In genomic region chr3:135564696-135565095, GRCh38 we compare ENCODE assay signal across 19 cellular contexts.
DNase-seq lines count a peak whose midpoint lies in the region; ATAC-seq lines count a peak whose summit lies in the region.
"Had no signal": no experiment of that assay in that cellular context is flagged by ENCODE, and none has a peak within 500 bp of the region (broad histone marks: within the 10 kb centered on the region; RNA-seq: fewer than 3 reads in every experiment).

No MANE protein-coding gene starts in this region.

- no peak overlapping the region for H3K27ac ChIP-seq in trophoblast cell (ENCODE audit: low read depth, low read length)
- H3K27ac ChIP-seq in naive thymus-derived CD4-positive, alpha-beta T cell (ENCODE audit: low read depth, low read length), result no peak overlapping the region
- H3K27ac ChIP-seq: 22Rv1; A549; BLaER1 treated with 17β-estradiol and CSF1 and Interleukin-3, amounts not matched to agents 10 nM and 100 nM; C4-2B had no signal

- no peak overlapping the region for H3K4me3 Mint-ChIP-seq in activated CD4-positive, alpha-beta T cell treated with anti-CD3 and anti-CD28 coated beads, Interleukin-2, amount 10 ng/mL, durations not matched to agents 7 days and 5 days
- no peak overlapping the region for H3K4me3 Mint-ChIP-seq in naive thymus-derived CD4-positive, alpha-beta T cell
- H3K4me3 Mint-ChIP-seq: B cell; CD4-positive, alpha-beta T cell; CD8-positive, alpha-beta T cell had no signal

- H2BK12ac ChIP-seq in trophoblast cell (ENCODE audit: low read length), result no peak overlapping the region

- no peak overlapping the region for H3K23ac ChIP-seq in trophoblast cell (ENCODE audit: low read length)

- H4K8ac ChIP-seq in trophoblast cell (ENCODE audit: low read depth, low read length), result no peak overlapping the region

- no peaks in the 10 kb centered on the region for H3K9me3 Mint-ChIP-seq in activated CD4-positive, alpha-beta T cell treated with anti-CD3 and anti-CD28 coated beads, Interleukin-2, amount 10 ng/mL, durations not matched to agents 7 days and 5 days
- H3K9me3 Mint-ChIP-seq in naive thymus-derived CD4-positive, alpha-beta T cell, result peaks cover 0 to 16% (median 0%) of the 10 kb centered on the region in 11 donors
- H3K9me3 Mint-ChIP-seq: CD4-positive, alpha-beta T cell; CD8-positive, alpha-beta T cell had no signal

- intact Hi-C loops in naive thymus-derived CD4-positive, alpha-beta T cell (cut with micrococcal nuclease), result no loop called here

- ATAC-seq in naive thymus-derived CD4-positive, alpha-beta T cell, result no peak
- ATAC-seq: A549; CD8-positive, alpha-beta T cell; GM12878 had no signal

- no peak overlapping the region for H4K12ac ChIP-seq in trophoblast cell (ENCODE audit: low read depth, low read length)

- no peak overlapping the region for H3K14ac ChIP-seq in trophoblast cell (ENCODE audit: low read length)

- H3K79me2 ChIP-seq in trophoblast cell (ENCODE audit: control insufficient read depth, insufficient read depth, low read length, poor library complexity), result no peaks in the 10 kb centered on the region

- H3K4me3 ChIP-seq in trophoblast cell (ENCODE audit: low read depth, low read length), result peak overlapping the region; percentile 37
- no peak overlapping the region for H3K4me3 ChIP-seq in naive thymus-derived CD4-positive, alpha-beta T cell (ENCODE audit: low read length)
- H3K4me3 ChIP-seq: A549; BLaER1 treated with 17β-estradiol and CSF1 and Interleukin-3, amounts not matched to agents 10 nM and 100 nM; GM12878 had no signal

- peaks cover 2% of the 10 kb centered on the region for H3K9me3 ChIP-seq in trophoblast cell (ENCODE audit: insufficient read depth, low read depth, low read length)
- no peaks in the 10 kb centered on the region for H3K9me3 ChIP-seq in naive thymus-derived CD4-positive, alpha-beta T cell (ENCODE audit: control insufficient read depth in 2 of 3, low read length in 3 of 3)
- H3K9me3 ChIP-seq: A549; BLaER1 treated with 17β-estradiol and CSF1 and Interleukin-3, amounts not matched to agents 10 nM and 100 nM; Caco-2 had no signal

- H3K27ac Mint-ChIP-seq in activated CD4-positive, alpha-beta T cell treated with anti-CD3 and anti-CD28 coated beads, Interleukin-2, amount 10 ng/mL, durations not matched to agents 7 days and 5 days, result no peak overlapping the region
- no peak overlapping the region for H3K27ac Mint-ChIP-seq in naive thymus-derived CD4-positive, alpha-beta T cell
- H3K27ac Mint-ChIP-seq: B cell; CD4-positive, alpha-beta T cell; CD8-positive, alpha-beta T cell had no signal

- no peak overlapping the region for H2AK5ac ChIP-seq in trophoblast cell (ENCODE audit: low read length)

- POLR2A ChIA-PET in activated CD4-positive, alpha-beta T cell treated with anti-CD3 and anti-CD28 coated beads, Interleukin-2, amount 10 ng/mL, durations not matched to agents 7 days and 5 days (lab: Charles Lee), result no interaction called here
- POLR2A ChIA-PET in naive thymus-derived CD4-positive, alpha-beta T cell (lab: Charles Lee), result no interaction called here

- H2AFZ ChIP-seq in trophoblast cell (ENCODE audit: insufficient read depth, low read length, poor library complexity), result no peak overlapping the region

- no peak overlapping the region for H2BK5ac ChIP-seq in trophoblast cell (ENCODE audit: low read depth, low read length, poor library complexity)

- H4K91ac ChIP-seq in trophoblast cell (ENCODE audit: low read depth, low read length), result no peak overlapping the region

- no peak overlapping the region for H3K4me2 ChIP-seq in trophoblast cell (ENCODE audit: low read length)
- H3K4me2 ChIP-seq: A549; BLaER1 treated with 17β-estradiol and CSF1 and Interleukin-3, amounts not matched to agents 10 nM and 100 nM had no signal

- no peaks in the 10 kb centered on the region for H3K27me3 Mint-ChIP-seq in activated CD4-positive, alpha-beta T cell treated with anti-CD3 and anti-CD28 coated beads, Interleukin-2, amount 10 ng/mL, durations not matched to agents 7 days and 5 days
- peaks cover 0 to 11% (median 5%) of the 10 kb centered on the region in 5 donors for H3K27me3 Mint-ChIP-seq in naive thymus-derived CD4-positive, alpha-beta T cell
- H3K27me3 Mint-ChIP-seq: CD4-positive, alpha-beta T cell had no signal

- H3K27me3 ChIP-seq in trophoblast cell (ENCODE audit: insufficient read depth, low read length), result no peaks in the 10 kb centered on the region
- no peaks in the 10 kb centered on the region for H3K27me3 ChIP-seq in naive thymus-derived CD4-positive, alpha-beta T cell (ENCODE audit: control insufficient read depth in 2 of 2, insufficient read depth in 2 of 2, low read length in 2 of 2)
- H3K27me3 ChIP-seq: BLaER1 treated with 17β-estradiol and CSF1 and Interleukin-3, amounts not matched to agents 10 nM and 100 nM had no signal

- no peak overlapping the region for H3K18ac ChIP-seq in trophoblast cell (ENCODE audit: low read length)

- H3K36me3 ChIP-seq in trophoblast cell (ENCODE audit: control insufficient read depth in 1 of 2, insufficient read depth in 2 of 2, low read length in 2 of 2), result no peaks in the 10 kb centered on the region
- H3K36me3 ChIP-seq in naive thymus-derived CD4-positive, alpha-beta T cell (ENCODE audit: control insufficient read depth in 2 of 3, insufficient read depth in 3 of 3, low read length in 3 of 3), result no peaks in the 10 kb centered on the region
- H3K36me3 ChIP-seq: BLaER1 treated with 17β-estradiol and CSF1 and Interleukin-3, amounts not matched to agents 10 nM and 100 nM had no signal

- no peaks in the 10 kb centered on the region for H3K36me3 Mint-ChIP-seq in activated CD4-positive, alpha-beta T cell treated with anti-CD3 and anti-CD28 coated beads, Interleukin-2, amount 10 ng/mL, durations not matched to agents 7 days and 5 days (ENCODE audit: low read depth)
- no peaks in the 10 kb centered on the region for H3K36me3 Mint-ChIP-seq in naive thymus-derived CD4-positive, alpha-beta T cell
- H3K36me3 Mint-ChIP-seq: CD8-positive, alpha-beta T cell had no signal

- no peak overlapping the region for H3K9ac ChIP-seq in trophoblast cell (ENCODE audit: low read length)
- H3K9ac ChIP-seq: BLaER1 treated with 17β-estradiol and CSF1 and Interleukin-3, amounts not matched to agents 10 nM and 100 nM had no signal

- no peaks in the 10 kb centered on the region for H3K4me1 Mint-ChIP-seq in activated CD4-positive, alpha-beta T cell treated with anti-CD3 and anti-CD28 coated beads, Interleukin-2, amount 10 ng/mL, durations not matched to agents 7 days and 5 days
- no peaks in the 10 kb centered on the region for H3K4me1 Mint-ChIP-seq in naive thymus-derived CD4-positive, alpha-beta T cell
- H3K4me1 Mint-ChIP-seq: B cell had no signal

- peaks cover 0 to 2% of the 10 kb centered on the region in 2 experiments for H3K4me1 ChIP-seq in trophoblast cell (ENCODE audit: control insufficient read depth in 1 of 2, insufficient read depth in 2 of 2, low read length in 2 of 2)
- no peaks in the 10 kb centered on the region for H3K4me1 ChIP-seq in naive thymus-derived CD4-positive, alpha-beta T cell (ENCODE audit: control insufficient read depth in 2 of 2, insufficient read depth in 2 of 2, low read length in 2 of 2)
- H3K4me1 ChIP-seq: A549; BLaER1 treated with 17β-estradiol and CSF1 and Interleukin-3, amounts not matched to agents 10 nM and 100 nM; Caco-2 had no signal

- H3K4ac ChIP-seq in trophoblast cell (ENCODE audit: low read depth, low read length), result no peak overlapping the region

- no peaks in the 10 kb centered on the region for H3K79me1 ChIP-seq in trophoblast cell (ENCODE audit: low read length)

- CTCF ChIA-PET in activated CD4-positive, alpha-beta T cell treated with anti-CD3 and anti-CD28 coated beads, Interleukin-2, amount 10 ng/mL, durations not matched to agents 7 days and 5 days (lab: Charles Lee), result no interaction called here
- CTCF ChIA-PET in naive thymus-derived CD4-positive, alpha-beta T cell (lab: Charles Lee), result no interaction called here

- WGBS in trophoblast cell (ENCODE audit: extremely low coverage, insufficient coverage, insufficient read length), result no CpG with 5 or more reads among the region's 4 CpGs

- DNase-seq in NCI-H2171 treated with DMSO at 0.1 percent for 48 hours (lab: John Stamatoyannopoulos, UW) (peak; percentile 13), NCI-H2171 (lab: John Stamatoyannopoulos, UW) (no peak), cerebellar cortex (ENCODE audit: low spot score) (peak; percentile 83), trophoblast cell (no peak)
- DNase-seq in activated CD4-positive, alpha-beta T cell treated with anti-CD3 and anti-CD28 coated beads, Interleukin-2, amount 10 ng/mL, durations not matched to agents 7 days and 5 days, result no peak
- DNase-seq in naive thymus-derived CD4-positive, alpha-beta T cell, result no peak
- DNase-seq: AML-193; Caco-2; Calu3; CD4-positive, alpha-beta T cell; CD8-positive, alpha-beta T cell; DMS79 treated with DMSO at 0.1 percent for 48 hours; GDM1 had no signal

- no peak overlapping the region for H2BK120ac ChIP-seq in trophoblast cell (ENCODE audit: insufficient read depth, low read length, poor library complexity)

Comparison
In these comparisons a context has a peak if more than half of its experiments do, and no peak if none do; other contexts are left out.
1. DNase-seq: peak in NCI-H2171 treated with DMSO at 0.1 percent for 48 hours (single experiment) and cerebellar cortex (single experiment); none in NCI-H2171 (single experiment), trophoblast cell (0 of 2), activated CD4-positive, alpha-beta T cell treated with anti-CD3 and anti-CD28 coated beads, Interleukin-2, amount 10 ng/mL, durations not matched to agents 7 days and 5 days (single experiment) and naive thymus-derived CD4-positive, alpha-beta T cell (0 of 9).